In genomic region chr19:33290956-33291622, GRCh38 we compare ENCODE assay signal across 1 cellular context.
TF ChIP-seq lines count a peak whose summit lies in the region.

No MANE protein-coding gene starts in this region.

TF ChIP-seq in HepG2, 621 proteins besides CTCF, POLR2A, EP300 and RAD21 (continued from another document and continues in another):
- TF ChIP-seq HMGXB4 (CRISPR knock-in tag; IDR thresholded peaks at IDR 0.05; ENCODE audit: borderline replicate concordance in 1 of 2, low read depth in 1 of 2) = no peak
- no peak for TF ChIP-seq TCF7L2 (IDR thresholded peaks at IDR 0.05; ENCODE audit: low read depth, low read length)
- TF ChIP-seq MIER3 (CRISPR knock-in tag; IDR thresholded peaks at IDR 0.05; ENCODE audit: borderline replicate concordance) = no peak
- TF ChIP-seq ZNF354B (CRISPR knock-in tag; IDR thresholded peaks at IDR 0.05) = no peak
- TF ChIP-seq CENPBD1 (CRISPR knock-in tag; IDR thresholded peaks at IDR 0.05; ENCODE audit: borderline replicate concordance, low read depth) = no peak
- no peak for TF ChIP-seq ATF1 (CRISPR knock-in tag; IDR thresholded peaks at IDR 0.05)
- no peak for TF ChIP-seq ZNF468 (CRISPR knock-in tag; IDR thresholded peaks at IDR 0.05)
- TF ChIP-seq ZNF530 (CRISPR knock-in tag; IDR thresholded peaks at IDR 0.05; ENCODE audit: low read depth) = no peak
- TF ChIP-seq RFXAP (CRISPR knock-in tag; IDR thresholded peaks at IDR 0.05; ENCODE audit: borderline replicate concordance) = no peak
- no peak for TF ChIP-seq E2F1 (CRISPR knock-in tag; IDR thresholded peaks at IDR 0.05)
- TF ChIP-seq ZBTB10 (CRISPR knock-in tag; IDR thresholded peaks at IDR 0.05; ENCODE audit: borderline replicate concordance) = peak; percentile 69; the same call in 1 of the 2 replicates
- TF ChIP-seq ZMYM2 (CRISPR knock-in tag; IDR thresholded peaks at IDR 0.05) = no peak
- TF ChIP-seq ATM (IDR thresholded peaks at IDR 0.05; ENCODE audit: borderline replicate concordance) = no peak
- TF ChIP-seq ZNF101 (CRISPR knock-in tag; IDR thresholded peaks at IDR 0.05; ENCODE audit: borderline replicate concordance, low read depth) = no peak
- no peak for TF ChIP-seq RFX1 (IDR thresholded peaks at IDR 0.05)
- TF ChIP-seq ZNF431 (CRISPR knock-in tag; IDR thresholded peaks at IDR 0.05; ENCODE audit: borderline replicate concordance, low read depth) = no peak
- TF ChIP-seq BRD4 (CRISPR knock-in tag; IDR thresholded peaks at IDR 0.05) = no peak
- TF ChIP-seq ARID3A (IDR thresholded peaks at IDR 0.05; ENCODE audit: low read depth, low read length) = no peak
- TF ChIP-seq HNRNPUL1 (IDR thresholded peaks at IDR 0.05; ENCODE audit: low read depth, low read length) = no peak
- no peak for TF ChIP-seq ZFP36L2 (CRISPR knock-in tag; IDR thresholded peaks at IDR 0.05)
- TF ChIP-seq ZBTB14 (CRISPR knock-in tag; IDR thresholded peaks at IDR 0.05) = no peak
- TF ChIP-seq ISX (CRISPR knock-in tag; conservative IDR thresholded peaks at IDR 0.05) = no peak
- no peak for TF ChIP-seq ZNF749 (CRISPR knock-in tag; IDR thresholded peaks at IDR 0.05; ENCODE audit: borderline replicate concordance)
- TF ChIP-seq PAX8 (CRISPR knock-in tag; IDR thresholded peaks at IDR 0.05; ENCODE audit: borderline replicate concordance) = no peak
- no peak for TF ChIP-seq GTF2F1 (IDR thresholded peaks at IDR 0.05; ENCODE audit: low read length)
- no peak for TF ChIP-seq ZNF143 (CRISPR knock-in tag; IDR thresholded peaks at IDR 0.05)
- TF ChIP-seq TBP (CRISPR knock-in tag; IDR thresholded peaks at IDR 0.05) = no peak
- TF ChIP-seq SALL1 (CRISPR knock-in tag; IDR thresholded peaks at IDR 0.05) = no peak; the same call in 1 of the 2 replicates
- TF ChIP-seq DNMT1 (CRISPR knock-in tag; IDR thresholded peaks at IDR 0.05) = no peak
- 0 out of 2 replicates have a peak, but pooled peaks have one; percentile 16 for TF ChIP-seq TFAP4 (IDR thresholded peaks at IDR 0.05; ENCODE audit: borderline replicate concordance, low read depth)
- no peak for TF ChIP-seq MBNL3 (CRISPR knock-in tag; conservative IDR thresholded peaks at IDR 0.05)
- TF ChIP-seq ZSCAN25 (CRISPR knock-in tag; IDR thresholded peaks at IDR 0.05) = no peak
- no peak for TF ChIP-seq BATF2 (CRISPR knock-in tag; IDR thresholded peaks at IDR 0.05)
- TF ChIP-seq HNRNPLL (IDR thresholded peaks at IDR 0.05; ENCODE audit: low read depth, low read length, poor library complexity, severe bottlenecking) = no peak
- no peak for TF ChIP-seq ZNF331 (CRISPR knock-in tag; IDR thresholded peaks at IDR 0.05)
- TF ChIP-seq HOMEZ (CRISPR knock-in tag; IDR thresholded peaks at IDR 0.05; ENCODE audit: low read depth) = no peak
- TF ChIP-seq CREB3 (CRISPR knock-in tag; IDR thresholded peaks at IDR 0.05) = no peak
- no peak for TF ChIP-seq DRAP1 (CRISPR knock-in tag; IDR thresholded peaks at IDR 0.05)
- TF ChIP-seq ZMYM3 (CRISPR knock-in tag; IDR thresholded peaks at IDR 0.05) = no peak
- TF ChIP-seq NPAS2 (CRISPR knock-in tag; IDR thresholded peaks at IDR 0.05; ENCODE audit: borderline replicate concordance) = no peak
- peak; percentile 46; the same call in 1 of the 2 replicates for TF ChIP-seq ZBTB7A (CRISPR knock-in tag; IDR thresholded peaks at IDR 0.05)
- TF ChIP-seq ZNF773 (CRISPR knock-in tag; IDR thresholded peaks at IDR 0.05; ENCODE audit: borderline replicate concordance) = no peak
- no peak; the same call in 1 of the 2 replicates for TF ChIP-seq THRA (CRISPR knock-in tag; IDR thresholded peaks at IDR 0.05; ENCODE audit: borderline replicate concordance)
- no peak for TF ChIP-seq THYN1 (CRISPR knock-in tag; IDR thresholded peaks at IDR 0.05; ENCODE audit: borderline replicate concordance, low read depth)
- no peak for TF ChIP-seq MXD4 (CRISPR knock-in tag; IDR thresholded peaks at IDR 0.05)
- TF ChIP-seq ZNF136 (CRISPR knock-in tag; IDR thresholded peaks at IDR 0.05; ENCODE audit: low read depth) = no peak
- no peak for TF ChIP-seq NFRKB (IDR thresholded peaks at IDR 0.05)
- no peak for TF ChIP-seq ZNF18 (CRISPR knock-in tag; IDR thresholded peaks at IDR 0.05; ENCODE audit: insufficient replicate concordance)
